In the genomic region with DNA sequence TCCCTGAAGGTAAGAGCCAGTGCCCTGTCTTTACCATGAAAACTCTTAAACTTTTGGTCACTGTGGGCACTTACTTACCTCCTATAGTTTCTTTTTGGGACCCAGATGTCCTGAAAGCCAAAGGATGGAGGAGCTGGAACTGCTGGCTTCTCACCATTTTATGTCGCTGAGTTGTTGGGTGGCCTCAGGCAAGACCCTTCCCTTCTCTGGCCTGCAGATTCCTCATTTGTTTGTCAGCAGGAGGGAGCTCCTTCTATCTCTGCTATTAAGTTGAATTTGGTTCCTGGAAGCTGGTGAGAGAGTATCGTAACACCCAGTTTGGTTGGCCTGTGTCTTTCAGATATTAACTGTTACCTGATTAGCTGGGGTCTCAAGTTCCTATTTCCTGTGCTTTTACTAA, we compare ENCODE assay signal across 11 cellular contexts.
A peak's percentile ranks its signal among the peaks of the same experiment; 100 is the strongest.
DNase-seq lines count a peak whose midpoint lies in the region; ATAC-seq and TF ChIP-seq lines count a peak whose summit lies in the region.
"Had no signal": no experiment of that assay in that cellular context is flagged by ENCODE, and none has a peak within 500 bp of the region (broad histone marks: within the 10 kb centered on the region; RNA-seq: fewer than 3 reads in every experiment).

No MANE protein-coding gene starts in this region.

- no peak for TF ChIP-seq POLR2A in gastroesophageal sphincter (IDR thresholded peaks at IDR 0.05)

- TF ChIP-seq EP300 in gastroesophageal sphincter (IDR thresholded peaks at IDR 0.05): no peak

- no peaks in the 10 kb centered on the region for H3K36me3 ChIP-seq in SK-N-MC (ENCODE audit: insufficient read depth, low read length)
- H3K36me3 ChIP-seq in gastroesophageal sphincter: peaks cover 0 to 7% of the 10 kb centered on the region in 2 donors
- H3K36me3 ChIP-seq in smooth muscle cell (ENCODE audit: low read depth): no peaks in the 10 kb centered on the region

- peaks cover 16% of the 10 kb centered on the region for H3F3A ChIP-seq in smooth muscle cell (ENCODE audit: low read depth)

- ATAC-seq in gastroesophageal sphincter (no peak), HG03097 (IDR thresholded peaks at IDR 0.05; ENCODE audit: low FRiP score, unreplicated experiment) (no peak)

- TF ChIP-seq CTCF in gastroesophageal sphincter (IDR thresholded peaks at IDR 0.05) (no peak), smooth muscle cell (IDR thresholded peaks at IDR 0.05; ENCODE audit: borderline replicate concordance, insufficient read depth, poor library complexity, severe bottlenecking) (no peak)

- H3K9me3 ChIP-seq in SK-N-MC (ENCODE audit: low read depth, low read length) (no peaks in the 10 kb centered on the region), gastroesophageal sphincter (no peaks in the 10 kb centered on the region), smooth muscle cell (replicated peaks; ENCODE audit: low read depth) (no peaks in the 10 kb centered on the region)
- H3K9me3 ChIP-seq: MG63 had no signal

- no peaks in the 10 kb centered on the region for H3K27me3 ChIP-seq in gastroesophageal sphincter
- no peaks in the 10 kb centered on the region for H3K27me3 ChIP-seq in smooth muscle cell (ENCODE audit: low read depth)
- H3K27me3 ChIP-seq: foreskin keratinocyte, MG63 had no signal

- in situ Hi-C loops in KBM-7 (cut with MboI; ENCODE audit: low pct_unique_long_range_greater_than_20kb, low sequenced_read_pairs): no loop called here

- DNase-seq in EL (peak; percentile 56), SK-N-MC (ENCODE audit: low read depth, low spot score) (no peak), smooth muscle cell (lab: John Stamatoyannopoulos, UW; ENCODE audit: unreplicated experiment) (no peak), KBM-7 (no peak), epidermal melanocyte (ENCODE audit: insufficient read length, low spot score) (no peak)
- no peak for DNase-seq in effector CD8-positive, alpha-beta T cell (lab: John Stamatoyannopoulos, UW)
- DNase-seq: activated B cell treated with CpG ODN at 0.5 μM for 24 hours had no signal

- no peak overlapping the region for H3K9ac ChIP-seq in SK-N-MC (ENCODE audit: insufficient read length)
- peak overlapping the region; percentile 19 for H3K9ac ChIP-seq in smooth muscle cell (ENCODE audit: low read depth)

- H4K20me1 ChIP-seq in smooth muscle cell (ENCODE audit: low read depth): peaks cover 100% of the 10 kb centered on the region

- peak overlapping the region; percentile 50 for H3K4me2 ChIP-seq in smooth muscle cell

- peaks cover 13 to 98% (median 51%) of the 10 kb centered on the region in 3 donors for H3K4me1 ChIP-seq in gastroesophageal sphincter
- H3K4me1 ChIP-seq in smooth muscle cell (ENCODE audit: low read depth): peaks cover 18% of the 10 kb centered on the region

- H3K79me2 ChIP-seq in smooth muscle cell (ENCODE audit: low read depth): peaks cover 100% of the 10 kb centered on the region

- no peak overlapping the region for H2AFZ ChIP-seq in smooth muscle cell (ENCODE audit: low read depth)

- H3K27ac ChIP-seq in SK-N-MC: 0 out of 2 replicates have a peak overlapping the region, but pooled peaks have one; percentile 70
- peak overlapping the region; percentile 60 to 99 (median 91) for H3K27ac ChIP-seq in gastroesophageal sphincter
- peak overlapping the region; percentile 82 for H3K27ac ChIP-seq in smooth muscle cell (ENCODE audit: low read depth)

- WGBS in gastroesophageal sphincter (ENCODE audit: low coverage in 1 of 2), 2 donors: 11 to 67% methylated on average over 1 to 2 of the region's 2 CpGs
- WGBS in smooth muscle cell (ENCODE audit: low lambda C conversion rate): 55% methylated on average over 2 of the region's 2 CpGs

- H3K4me3 ChIP-seq in SK-N-MC: peak overlapping the region; percentile 4; the same call in 1 of the 2 replicates
- no peak overlapping the region for H3K4me3 ChIP-seq in gastroesophageal sphincter
- H3K4me3 ChIP-seq in smooth muscle cell: no peak overlapping the region
- H3K4me3 ChIP-seq: MG63 had no signal
